Comparison of ENCODE assay signal across 13 cellular contexts in genomic region chr9:120933310-120934044, GRCh38. TPM values are rescaled to one million over a fixed set of nuclear protein-coding genes. Genes with fewer than 3 reads are reported as not detected.
DNase-seq lines count a peak whose midpoint lies in the region; TF ChIP-seq lines count a peak whose summit lies in the region.
"Had no signal": no experiment of that assay in that cellular context is flagged by ENCODE, and none has a peak within 500 bp of the region (broad histone marks: within the 10 kb centered on the region; RNA-seq: fewer than 3 reads in every experiment).

No MANE protein-coding gene starts in this region.

- H3K9me3 ChIP-seq in spleen = no peaks in the 10 kb centered on the region

- no peaks in the 10 kb centered on the region for H3K27me3 Mint-ChIP-seq in T-helper 1 cell treated with Interleukin-12 subunit alpha and Interleukin-12 subunit beta and Interleukin-4 antibody, amounts not matched to agents 30 μg/mL and 1 μg/mL, for 36 hours (ENCODE audit: low read depth)
- H3K27me3 Mint-ChIP-seq in IgD-negative memory B cell = no peaks in the 10 kb centered on the region
- peaks cover 10% of the 10 kb centered on the region for H3K27me3 Mint-ChIP-seq in brain
- H3K27me3 Mint-ChIP-seq in Calu3 (ENCODE audit: unreplicated experiment) = peaks cover 9% of the 10 kb centered on the region

- peaks cover 69 to 92% (median 87%) of the 10 kb centered on the region in 6 donors for H3K4me1 ChIP-seq in spleen

- peaks cover 72% of the 10 kb centered on the region for H3K4me1 Mint-ChIP-seq in T-helper 1 cell treated with Interleukin-12 subunit alpha and Interleukin-12 subunit beta and Interleukin-4 antibody, amounts not matched to agents 30 μg/mL and 1 μg/mL, for 36 hours (ENCODE audit: low read depth)
- peaks cover 45 to 61% (median 46%) of the 10 kb centered on the region in 3 donors for H3K4me1 Mint-ChIP-seq in IgD-negative memory B cell
- H3K4me1 Mint-ChIP-seq in brain = peaks cover 66% of the 10 kb centered on the region
- H3K4me1 Mint-ChIP-seq in Calu3 (ENCODE audit: low read depth, unreplicated experiment) = peaks cover 13% of the 10 kb centered on the region

- H3K27me3 ChIP-seq in spleen (replicated peaks in 1 of 7) = no peaks in the 10 kb centered on the region

- TF ChIP-seq CTCF in brain (conservative IDR thresholded peaks at IDR 0.05) = no peak
- TF ChIP-seq CTCF in spleen (IDR thresholded peaks at IDR 0.05 in 8 of 11, conservative IDR thresholded peaks at IDR 0.05 in 3 of 11) = no peak
- TF ChIP-seq CTCF in Calu3 (IDR thresholded peaks at IDR 0.05; ENCODE audit: unreplicated experiment) = no peak

- no peak for DNase-seq in T-helper 1 cell
- no peak for DNase-seq in spleen
- no peak for DNase-seq in NCI-H1417 (lab: John Stamatoyannopoulos, UW)
- DNase-seq in DMS 273 (lab: John Stamatoyannopoulos, UW; ENCODE audit: unreplicated experiment) = no peak
- no peak for DNase-seq in Calu3
- DNase-seq: DMS79 treated with DMSO at 0.1 percent for 48 hours, kidney, NCI-H2171 had no signal

- H3K4me3 ChIP-seq in spleen = no peak overlapping the region
- H3K4me3 ChIP-seq: neural progenitor cell had no signal

- peak overlapping the region in 7 of 8 donors; percentile 92 to 96 (median 95) for H3K27ac ChIP-seq in spleen
- H3K27ac ChIP-seq: 22Rv1, neural progenitor cell had no signal

- no TSS peak for BruUV-seq in Calu3 (replicated peaks; lab: Mats Ljungman, UMichigan)

- TF ChIP-seq POLR2A in spleen (IDR thresholded peaks at IDR 0.05) = no peak

- H3K36me3 ChIP-seq in spleen = no peaks in the 10 kb centered on the region
- H3K36me3 ChIP-seq: neural progenitor cell had no signal

- WGBS in spleen, 5 donors = 80 to 88% (median 85%) methylated on average over 8 of the region's 8 CpGs

- peaks cover 4% of the 10 kb centered on the region for H3K36me3 Mint-ChIP-seq in T-helper 1 cell treated with Interleukin-12 subunit alpha and Interleukin-12 subunit beta and Interleukin-4 antibody, amounts not matched to agents 30 μg/mL and 1 μg/mL, for 36 hours (ENCODE audit: low read depth)
- H3K36me3 Mint-ChIP-seq in IgD-negative memory B cell = no peaks in the 10 kb centered on the region
- peaks cover 3% of the 10 kb centered on the region for H3K36me3 Mint-ChIP-seq in brain
- peaks cover 6% of the 10 kb centered on the region for H3K36me3 Mint-ChIP-seq in Calu3 (ENCODE audit: insufficient read depth, unreplicated experiment)
- H3K36me3 Mint-ChIP-seq: neural progenitor cell had no signal

- intact Hi-C loops in spleen (cut with DNase I; ENCODE audit: low total_unique reads) = loop anchor here (10.0 kb wide), 2 partner anchors 149 to 179 kb away; no protein-coding TSS in a partner anchor
- intact Hi-C loops in Calu3 (cut with micrococcal nuclease; ENCODE audit: unreplicated experiment) = no loop called here

- H3K9me3 Mint-ChIP-seq in T-helper 1 cell treated with Interleukin-12 subunit alpha and Interleukin-12 subunit beta and Interleukin-4 antibody, amounts not matched to agents 30 μg/mL and 1 μg/mL, for 36 hours = no peaks in the 10 kb centered on the region
- no peaks in the 10 kb centered on the region for H3K9me3 Mint-ChIP-seq in IgD-negative memory B cell
- peaks cover 3 to 10% (median 8%) of the 10 kb centered on the region in 5 experiments for H3K9me3 Mint-ChIP-seq in brain
- no peaks in the 10 kb centered on the region for H3K9me3 Mint-ChIP-seq in Calu3 (ENCODE audit: low read depth, unreplicated experiment)
- H3K9me3 Mint-ChIP-seq: neural progenitor cell had no signal

- peak overlapping the region; percentile 77 for H3K27ac Mint-ChIP-seq in T-helper 1 cell treated with Interleukin-12 subunit alpha and Interleukin-12 subunit beta and Interleukin-4 antibody, amounts not matched to agents 30 μg/mL and 1 μg/mL, for 36 hours
- peak overlapping the region in 2 of 3 donors; percentile 80 to 85 for H3K27ac Mint-ChIP-seq in IgD-negative memory B cell
- peak overlapping the region in 3 of 5 experiments; percentile 63 to 76 (median 63) for H3K27ac Mint-ChIP-seq in brain
- no peak overlapping the region for H3K27ac Mint-ChIP-seq in Calu3 (ENCODE audit: unreplicated experiment)
- H3K27ac Mint-ChIP-seq: neural progenitor cell had no signal

- no peak overlapping the region for H3K4me3 Mint-ChIP-seq in T-helper 1 cell treated with Interleukin-12 subunit alpha and Interleukin-12 subunit beta and Interleukin-4 antibody, amounts not matched to agents 30 μg/mL and 1 μg/mL, for 36 hours
- H3K4me3 Mint-ChIP-seq in IgD-negative memory B cell = peak overlapping the region in 3 of 4 donors; percentile 44 to 72 (median 66)
- no peak overlapping the region for H3K4me3 Mint-ChIP-seq in brain
- H3K4me3 Mint-ChIP-seq in Calu3 (ENCODE audit: low read depth, unreplicated experiment) = no peak overlapping the region
- H3K4me3 Mint-ChIP-seq: neural progenitor cell had no signal

- CTCF ChIA-PET in Calu3 (lab: Charles Lee) = interaction anchor here (0.6 kb wide), 1 partner anchor 162 kb away, joined by 4 read pairs; no protein-coding TSS in a partner anchor

RNA-seq across cellular contexts. Expression of gene TRAF1, which starts 6.9 kb away (rescaled TPM):
- polyA plus RNA-seq in IgD-negative memory B cell = 1.3 TPM
- polyA plus RNA-seq in brain (ENCODE audit: insufficient read depth, low read depth, low replicate concordance) = 1.9 TPM
- total RNA-seq in spleen = 10 to 100 TPM; 11.9 to 29.2 (median 22.4) TPM
- 10 to 100 TPM in 2 of 3 donors, 1 to 10 TPM in 1; 8.6 to 13.0 (median 10.2) TPM for polyA plus RNA-seq in spleen
- total RNA-seq in Calu3 (2022) = 1.5 and 1.6 TPM in 2 replicates

RNA-seq across cellular contexts. Expression of gene PHF19, which starts 56.5 kb away (rescaled TPM):
- 3.9 TPM for polyA plus RNA-seq in IgD-negative memory B cell
- 109 TPM for polyA plus RNA-seq in brain (ENCODE audit: insufficient read depth, low read depth, low replicate concordance)
- total RNA-seq in spleen = 10 to 100 TPM; 33.4 to 53.0 (median 40.5) TPM
- polyA plus RNA-seq in spleen = 10 to 100 TPM; 12.6 to 29.4 (median 27.7) TPM
- total RNA-seq in Calu3 (2022) = 37.2 and 44.5 TPM in 2 replicates

Comparison
In these comparisons a context has a peak if more than half of its experiments do, and no peak if none do; other contexts are left out.
1. H3K4me3 Mint-ChIP-seq: peak in IgD-negative memory B cell (3 of 4); none in T-helper 1 cell treated with Interleukin-12 subunit alpha and Interleukin-12 subunit beta and Interleukin-4 antibody, amounts not matched to agents 30 μg/mL and 1 μg/mL, for 36 hours (single experiment), brain (0 of 5) and Calu3 (single experiment).